Comparison of ENCODE assay signal across 8 cellular contexts in the genomic region with DNA sequence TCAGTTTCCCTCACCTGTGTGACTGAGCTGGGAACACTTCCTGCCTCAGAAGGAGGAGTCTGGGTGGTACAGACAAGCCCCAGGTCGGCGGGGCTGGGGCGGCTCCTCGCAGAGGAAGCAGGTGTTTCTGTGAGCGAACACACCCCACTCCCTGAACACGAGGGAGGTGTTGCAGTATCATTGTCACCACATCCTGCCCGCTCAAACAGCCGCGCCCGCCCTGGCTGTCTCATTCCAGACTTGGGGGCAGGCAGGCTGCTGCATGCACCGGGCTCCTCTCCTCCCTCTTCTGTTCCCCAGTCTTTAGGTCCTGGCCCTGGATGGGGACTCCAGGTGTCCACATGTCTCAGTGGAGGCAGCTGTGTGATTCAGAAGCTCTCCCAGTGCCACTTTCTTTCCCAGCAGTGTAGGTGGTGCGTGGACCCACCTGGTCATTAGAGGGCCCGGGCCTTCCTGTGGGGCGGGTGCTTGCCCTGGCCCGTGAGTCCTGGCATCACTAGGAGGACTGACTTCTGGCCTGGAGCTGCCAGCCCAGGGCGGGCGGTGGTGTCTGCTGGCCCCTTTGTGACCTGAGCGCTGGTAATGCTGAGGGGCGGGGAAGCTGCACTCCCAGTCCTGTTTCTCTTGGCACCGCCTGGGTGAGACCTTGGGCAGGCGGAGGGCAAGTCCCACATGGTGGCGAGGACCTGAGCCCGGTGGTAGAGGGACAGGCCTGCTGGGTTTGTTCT. TPM values are rescaled to one million over a fixed set of nuclear protein-coding genes. Genes with fewer than 3 reads are reported as not detected.
DNase-seq lines count a peak whose midpoint lies in the region; ATAC-seq and TF ChIP-seq lines count a peak whose summit lies in the region.

No MANE protein-coding gene starts in this region.

- TF ChIP-seq POLR2A in GM18951 (IDR thresholded peaks at IDR 0.05; ENCODE audit: extremely low read depth, insufficient read depth, insufficient read length), result peak; percentile 37
- TF ChIP-seq POLR2A in transverse colon (IDR thresholded peaks at IDR 0.05), result peak; percentile 78

- peak overlapping the region; percentile 65 to 83 (median 73) for H3K27ac ChIP-seq in transverse colon

- H3K27ac Mint-ChIP-seq in T-helper 1 cell treated with Interleukin-12 subunit alpha and Interleukin-12 subunit beta and Interleukin-4 antibody, amounts not matched to agents 30 μg/mL and 1 μg/mL, for 36 hours, result peak overlapping the region; percentile 96
- H3K27ac Mint-ChIP-seq in activated naive CD8-positive, alpha-beta T cell treated with anti-CD3 and anti-CD28 coated beads, Interleukin-2, amount 50 U/mL, for 24 hours, result peak overlapping the region; percentile 85
- H3K27ac Mint-ChIP-seq in natural killer cell, result peak overlapping the region; percentile 87 to 95

- 43 to 47% methylated on average over 4 to 21 of the region's 23 CpGs for WGBS in transverse colon (ENCODE audit: low coverage in 1 of 2), 2 donors

- peaks cover 21 to 41% (median 22%) of the 10 kb centered on the region in 4 donors for H3K4me1 ChIP-seq in transverse colon

- no peak for TF ChIP-seq EP300 in transverse colon (IDR thresholded peaks at IDR 0.05; ENCODE audit: low read depth)

- TF ChIP-seq CTCF in natural killer cell (IDR thresholded peaks at IDR 0.05) (no peak), transverse colon (IDR thresholded peaks at IDR 0.05) (no peak)

- no peak overlapping the region for H3K4me3 ChIP-seq in transverse colon

- H3K9me3 ChIP-seq in transverse colon, result no peaks in the 10 kb centered on the region

- no peaks in the 10 kb centered on the region for H3K27me3 Mint-ChIP-seq in T-helper 1 cell treated with Interleukin-12 subunit alpha and Interleukin-12 subunit beta and Interleukin-4 antibody, amounts not matched to agents 30 μg/mL and 1 μg/mL, for 36 hours (ENCODE audit: low read depth)
- no peaks in the 10 kb centered on the region for H3K27me3 Mint-ChIP-seq in activated naive CD8-positive, alpha-beta T cell treated with anti-CD3 and anti-CD28 coated beads, Interleukin-2, amount 50 U/mL, for 24 hours
- H3K27me3 Mint-ChIP-seq in natural killer cell (ENCODE audit: low read depth in 2 of 2), result no peaks in the 10 kb centered on the region

- peaks cover 0 to 4% (median 0%) of the 10 kb centered on the region in 4 donors for H3K36me3 ChIP-seq in transverse colon

- intact Hi-C loops in natural killer cell (cut with micrococcal nuclease), result loop anchor here (1.0 kb wide), 2 partner anchors 10 to 20 kb away; partner anchors contain the start of gene LRRC8A
- intact Hi-C loops in transverse colon (cut with DNase I; ENCODE audit: low total_unique reads), result no loop called here

- peak; percentile 83 for DNase-seq in activated naive CD8-positive, alpha-beta T cell treated with anti-CD3 and anti-CD28 coated beads, Interleukin-2, amount 50 U/mL, for 24 hours
- DNase-seq in natural killer cell, result peak; percentile 81
- DNase-seq in transverse colon, result peak; percentile 86
- DNase-seq in retina, result no peak
- DNase-seq in SKM-1 (lab: John Stamatoyannopoulos, UW; ENCODE audit: unreplicated experiment), result no peak

- no peaks in the 10 kb centered on the region for H3K9me3 Mint-ChIP-seq in T-helper 1 cell treated with Interleukin-12 subunit alpha and Interleukin-12 subunit beta and Interleukin-4 antibody, amounts not matched to agents 30 μg/mL and 1 μg/mL, for 36 hours
- H3K9me3 Mint-ChIP-seq in activated naive CD8-positive, alpha-beta T cell treated with anti-CD3 and anti-CD28 coated beads, Interleukin-2, amount 50 U/mL, for 24 hours, result no peaks in the 10 kb centered on the region
- no peaks in the 10 kb centered on the region for H3K9me3 Mint-ChIP-seq in natural killer cell

- ATAC-seq in HG03064 (IDR thresholded peaks at IDR 0.05; ENCODE audit: low read depth, unreplicated experiment), result peak; percentile 78
- peak; percentile 87 for ATAC-seq in activated naive CD8-positive, alpha-beta T cell treated with anti-CD3 and anti-CD28 coated beads, Interleukin-2, amount 50 U/mL, for 24 hours
- peak; percentile 78 to 92 (median 89) for ATAC-seq in natural killer cell

- peak overlapping the region; percentile 74 for H3K4me3 Mint-ChIP-seq in T-helper 1 cell treated with Interleukin-12 subunit alpha and Interleukin-12 subunit beta and Interleukin-4 antibody, amounts not matched to agents 30 μg/mL and 1 μg/mL, for 36 hours
- peak overlapping the region; percentile 50 for H3K4me3 Mint-ChIP-seq in activated naive CD8-positive, alpha-beta T cell treated with anti-CD3 and anti-CD28 coated beads, Interleukin-2, amount 50 U/mL, for 24 hours
- H3K4me3 Mint-ChIP-seq in natural killer cell, result peak overlapping the region; percentile 83

- peaks cover 20% of the 10 kb centered on the region for H3K36me3 Mint-ChIP-seq in T-helper 1 cell treated with Interleukin-12 subunit alpha and Interleukin-12 subunit beta and Interleukin-4 antibody, amounts not matched to agents 30 μg/mL and 1 μg/mL, for 36 hours (ENCODE audit: low read depth)
- H3K36me3 Mint-ChIP-seq in activated naive CD8-positive, alpha-beta T cell treated with anti-CD3 and anti-CD28 coated beads, Interleukin-2, amount 50 U/mL, for 24 hours (ENCODE audit: low read depth), result peaks cover 8% of the 10 kb centered on the region
- no peaks in the 10 kb centered on the region for H3K36me3 Mint-ChIP-seq in natural killer cell

- in situ Hi-C loops in GM18951 (cut with MboI; ENCODE audit: low sequenced_read_pairs, unreplicated experiment) (no loop called here), transverse colon (cut with MboI; ENCODE audit: low pct_ligation_motif_present in 1 of 4, low pct_unique_long_range_greater_than_20kb in 1 of 4, low sequenced_read_pairs in 3 of 4) (no loop called here)

- peaks cover 61% of the 10 kb centered on the region for H3K4me1 Mint-ChIP-seq in T-helper 1 cell treated with Interleukin-12 subunit alpha and Interleukin-12 subunit beta and Interleukin-4 antibody, amounts not matched to agents 30 μg/mL and 1 μg/mL, for 36 hours (ENCODE audit: low read depth)
- peaks cover 62% of the 10 kb centered on the region for H3K4me1 Mint-ChIP-seq in activated naive CD8-positive, alpha-beta T cell treated with anti-CD3 and anti-CD28 coated beads, Interleukin-2, amount 50 U/mL, for 24 hours
- peaks cover 40 to 78% of the 10 kb centered on the region in 2 donors for H3K4me1 Mint-ChIP-seq in natural killer cell

- no peaks in the 10 kb centered on the region for H3K27me3 ChIP-seq in transverse colon

RNA-seq across cellular contexts. Expression of gene PHYHD1, which starts 18.3 kb away (rescaled TPM):
- total RNA-seq in natural killer cell (1 to 10 TPM; 5.4 to 6.0 (median 5.4) TPM), transverse colon (10 to 100 TPM in 1 of 4 donors, 1 to 10 TPM in 3; 3.2 to 22.4 (median 5.5) TPM)

RNA-seq across cellular contexts. Expression of gene LRRC8A, which starts 20.6 kb away (rescaled TPM):
- 10 to 100 TPM; 60.0 to 82.9 (median 67.9) TPM for total RNA-seq in natural killer cell
- 100 to 1,000 TPM in 1 of 4 donors, 10 to 100 TPM in 3; 29.4 to 116 (median 35.5) TPM for total RNA-seq in transverse colon

RNA-seq across cellular contexts. Expression of gene KYAT1, which starts 20.8 kb away (rescaled TPM):
- 10 to 100 TPM in 1 of 3 donors, 1 to 10 TPM in 2; 8.9 to 11.3 (median 9.1) TPM for total RNA-seq in natural killer cell
- total RNA-seq in transverse colon, result 1 to 10 TPM in 2 of 4 donors, not detected in 2; 1.6 to 3.5 TPM

RNA-seq across cellular contexts. Expression of gene DOLK, which starts 44.9 kb away (rescaled TPM):
- 1 to 10 TPM; 4.8 to 8.9 (median 6.7) TPM for total RNA-seq in natural killer cell
- total RNA-seq in transverse colon, result 10 to 100 TPM in 3 of 4 donors, 1 to 10 TPM in 1; 9.2 to 20.6 (median 11.7) TPM

RNA-seq across cellular contexts. Expression of gene NUP188, which starts 45.0 kb away (rescaled TPM):
- 10 to 100 TPM; 53.9 to 66.4 (median 58.3) TPM for total RNA-seq in natural killer cell
- 10 to 100 TPM; 18.0 to 79.3 (median 38.4) TPM for total RNA-seq in transverse colon

Comparison
In these comparisons a context has a peak if more than half of its experiments do, and no peak if none do; other contexts are left out.
1. DNase-seq: peak in activated naive CD8-positive, alpha-beta T cell treated with anti-CD3 and anti-CD28 coated beads, Interleukin-2, amount 50 U/mL, for 24 hours (single experiment), natural killer cell (single experiment) and transverse colon (single experiment); none in retina (single experiment) and SKM-1 (single experiment).
2. Peak in every context shown above with its lines, with median percentiles within 50 percentile points of each other: ATAC-seq, H3K27ac Mint-ChIP-seq and H3K4me3 Mint-ChIP-seq.